In genomic region chr10:60123172-60123571, GRCh38 we compare ENCODE assay signal across 11 cellular contexts.
DNase-seq lines count a peak whose midpoint lies in the region; ATAC-seq and TF ChIP-seq lines count a peak whose summit lies in the region.
"Had no signal": no experiment of that assay in that cellular context is flagged by ENCODE, and none has a peak within 500 bp of the region (broad histone marks: within the 10 kb centered on the region; RNA-seq: fewer than 3 reads in every experiment).

No MANE protein-coding gene starts in this region.

- no peaks in the 10 kb centered on the region for H3K4me1 ChIP-seq in upper lobe of right lung

- H3K36me3 ChIP-seq in upper lobe of right lung, result no peaks in the 10 kb centered on the region

- H3K9me3 ChIP-seq in upper lobe of right lung, result no peaks in the 10 kb centered on the region

- intact Hi-C loops in left colon (cut with DNase I, micrococcal nuclease) (no loop called here), upper lobe of right lung (cut with DNase I) (no loop called here)

- TF ChIP-seq CTCF in upper lobe of right lung (IDR thresholded peaks at IDR 0.05), result no peak

- H3K27me3 ChIP-seq in upper lobe of right lung, result no peaks in the 10 kb centered on the region

- DNase-seq in NCI-H748 (lab: John Stamatoyannopoulos, UW; ENCODE audit: unreplicated experiment) (peak; percentile 10), NCI-H748 treated with DMSO at 0.1 percent for 48 hours (lab: John Stamatoyannopoulos, UW) (no peak), dermis blood vessel endothelial cell (peak; percentile 44), left colon (no peak), upper lobe of right lung (no peak), T1000 (lab: John Stamatoyannopoulos, UW) (no peak), cortex of kidney (lab: John Stamatoyannopoulos, UW) (no peak)
- no peak for DNase-seq in activated effector memory CD4-positive, alpha-beta T cell treated with Interleukin-2 at 50 U/mL for 16 hours
- DNase-seq: activated T-cell treated with anti-CD3 and anti-CD28 coated beads, Interleukin-2, amount 50 U/mL, for 48 hours; NCI-H524 had no signal

- H3K4me3 ChIP-seq in upper lobe of right lung, result no peak overlapping the region

- H3K27ac ChIP-seq in upper lobe of right lung, result no peak overlapping the region
- H3K27ac ChIP-seq: KMS-11 had no signal

- ATAC-seq in left colon (peak; percentile 36), upper lobe of right lung (peak; percentile 62)

Comparison
In these comparisons a context has a peak if more than half of its experiments do, and no peak if none do; other contexts are left out.
1. DNase-seq: peak in NCI-H748 (single experiment) and dermis blood vessel endothelial cell (single experiment); none in NCI-H748 treated with DMSO at 0.1 percent for 48 hours (single experiment), left colon (0 of 2), upper lobe of right lung (single experiment), T1000 (single experiment), activated effector memory CD4-positive, alpha-beta T cell treated with Interleukin-2 at 50 U/mL for 16 hours (single experiment) and cortex of kidney (single experiment).